ENCODE assay signal across 16 cellular contexts in genomic region chr3:116102037-116102436, GRCh38.
"Had no signal": no experiment of that assay in that cellular context is flagged by ENCODE, and none has a peak within 500 bp of the region (broad histone marks: within the 10 kb centered on the region; RNA-seq: fewer than 3 reads in every experiment).

No MANE protein-coding gene starts in this region.

- DNase-seq: amniotic stem cell; brain microvascular endothelial cell; esophagus squamous epithelium; hypothalamus; lower lobe of right lung; natural killer cell; nucleus accumbens; sigmoid colon; stimulated activated CD4-positive, alpha-beta T cell treated with anti-CD3 and anti-CD28 coated beads, Interleukin-12 subunit alpha, Interleukin-12 subunit beta, amount 100 ng/mL, for 4 hours; stimulated activated CD4-positive, alpha-beta T cell treated with anti-CD3 and anti-CD28 coated beads, Interleukin-4, amount 100 ng/mL, for 1 hour; stimulated activated CD8-positive, alpha-beta memory T cell treated with anti-CD3 and anti-CD28 coated beads, Interleukin-4, amount 100 ng/mL, for 48 hours; stimulated activated naive CD8-positive, alpha-beta T cell treated with anti-CD3 and anti-CD28 coated beads, Interleukin-15, Interleukin-2, amounts not matched to agents 100 U/mL and 50 U/mL, for 24 hours; T-helper 2 cell; upper lobe of left lung had no signal

- ATAC-seq: lower lobe of right lung; natural killer cell; stimulated activated naive CD8-positive, alpha-beta T cell treated with anti-CD3 and anti-CD28 coated beads, Interleukin-15, Interleukin-2, amounts not matched to agents 100 U/mL and 50 U/mL, for 24 hours had no signal

- H3K9me3 ChIP-seq: esophagus squamous epithelium, lower lobe of right lung, prostate gland, sigmoid colon, suprapubic skin, upper lobe of left lung had no signal

- H3K4me3 ChIP-seq: esophagus squamous epithelium, lower lobe of right lung, prostate gland, sigmoid colon, suprapubic skin, upper lobe of left lung had no signal

- H3K27me3 ChIP-seq: brain microvascular endothelial cell, esophagus squamous epithelium, sigmoid colon, suprapubic skin, upper lobe of left lung had no signal

- H3K27ac ChIP-seq: brain microvascular endothelial cell, esophagus squamous epithelium, lower lobe of right lung, prostate gland, sigmoid colon, suprapubic skin, upper lobe of left lung had no signal

- H3K36me3 ChIP-seq: brain microvascular endothelial cell, esophagus squamous epithelium, lower lobe of right lung, prostate gland, sigmoid colon, suprapubic skin, upper lobe of left lung had no signal

- H3K4me1 ChIP-seq: esophagus squamous epithelium, lower lobe of right lung, prostate gland, suprapubic skin, upper lobe of left lung had no signal
